ENCODE assay signal across 7 cellular contexts in the genomic region with DNA sequence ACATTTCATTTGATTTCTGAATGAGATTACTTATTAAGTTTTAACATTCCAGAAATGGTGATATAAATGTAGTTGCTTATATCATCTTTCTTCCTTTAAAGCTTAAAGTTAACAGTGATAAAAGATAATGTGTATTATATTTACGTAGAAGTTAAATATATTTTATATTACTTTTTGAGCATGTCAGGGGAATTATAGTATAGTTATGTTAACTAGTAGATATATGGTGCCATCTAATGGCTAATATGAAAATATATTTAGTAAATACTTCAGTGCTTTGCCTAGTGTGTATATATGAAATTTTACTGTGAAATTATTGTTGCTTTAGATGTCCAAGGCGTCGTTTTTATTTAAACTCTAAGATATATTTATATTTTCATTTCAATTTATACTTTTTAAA. TPM values are rescaled to one million over a fixed set of nuclear protein-coding genes. Genes with fewer than 3 reads are reported as not detected.
DNase-seq lines count a peak whose midpoint lies in the region; ATAC-seq and TF ChIP-seq lines count a peak whose summit lies in the region.

No MANE protein-coding gene starts in this region.

- H3K9me3 ChIP-seq in neural cell (ENCODE audit: low read length): no peaks in the 10 kb centered on the region

- no peak overlapping the region for H3K4me3 ChIP-seq in astrocyte of the spinal cord (ENCODE audit: low read depth, low read length)
- no peak overlapping the region for H3K4me3 ChIP-seq in neural cell (ENCODE audit: low read length)

- TF ChIP-seq CTCF in astrocyte of the spinal cord (IDR thresholded peaks at IDR 0.05; ENCODE audit: low read depth, low read length) (no peak), neural cell (IDR thresholded peaks at IDR 0.05; ENCODE audit: poor library complexity, severe bottlenecking) (peak; percentile 51)

- H3K27ac ChIP-seq in neural cell (ENCODE audit: low read length): no peak overlapping the region

- no peak overlapping the region for H3K9ac ChIP-seq in neural cell (ENCODE audit: low read length)

- TF ChIP-seq RAD21 in neural cell (conservative IDR thresholded peaks at IDR 0.05): peak; percentile 60

- ATAC-seq in HG02610 (IDR thresholded peaks at IDR 0.05; ENCODE audit: unreplicated experiment): no peak

- no peaks in the 10 kb centered on the region for H3K9me2 ChIP-seq in neural cell (ENCODE audit: insufficient read depth, low read length)

- no peaks in the 10 kb centered on the region for H3K36me3 ChIP-seq in neural cell (ENCODE audit: insufficient read depth, low read length)

- H3K27me3 ChIP-seq in neural cell (ENCODE audit: insufficient read depth, low read depth, low read length): no peaks in the 10 kb centered on the region

- H4K20me1 ChIP-seq in neural cell (ENCODE audit: insufficient read depth): no peaks in the 10 kb centered on the region

- no peak overlapping the region for H3K4me2 ChIP-seq in neural cell (ENCODE audit: low read length)

- no peaks in the 10 kb centered on the region for H3K79me2 ChIP-seq in neural cell (replicated peaks; ENCODE audit: insufficient read depth, low read length)

- no peaks in the 10 kb centered on the region for H3F3A ChIP-seq in neural cell (ENCODE audit: insufficient read depth, low read length, poor library complexity, severe bottlenecking)

- no peak for TF ChIP-seq EP300 in neural cell (conservative IDR thresholded peaks at IDR 0.05; ENCODE audit: poor library complexity, severe bottlenecking)

- H2AFZ ChIP-seq in neural cell (ENCODE audit: low read depth, low read length): no peak overlapping the region

- in situ Hi-C loops in astrocyte of the spinal cord (cut with HindIII; ENCODE audit: low sequenced_read_pairs): loop anchor here (25.0 kb wide), 1 partner anchor 127 kb away; no protein-coding TSS in a partner anchor

- DNase-seq in GF-D8 (lab: John Stamatoyannopoulos, UW): peak; percentile 4
- DNase-seq in NCI-H1048 (lab: John Stamatoyannopoulos, UW): peak; percentile 2
- peak; percentile 49 for DNase-seq in astrocyte of the spinal cord (ENCODE audit: low read depth, low spot score)
- DNase-seq in stimulated activated CD4-positive, alpha-beta T cell treated with anti-CD3 and anti-CD28 coated beads, Interleukin-2, amount 100 ng/mL, for 24 hours: no peak
- no peak for DNase-seq in HuH-7.5 (ENCODE audit: low spot score)

TF ChIP-seq in neural cell, 6 proteins besides CTCF, POLR2A, EP300 and RAD21:
- TF ChIP-seq, protein P1, sequence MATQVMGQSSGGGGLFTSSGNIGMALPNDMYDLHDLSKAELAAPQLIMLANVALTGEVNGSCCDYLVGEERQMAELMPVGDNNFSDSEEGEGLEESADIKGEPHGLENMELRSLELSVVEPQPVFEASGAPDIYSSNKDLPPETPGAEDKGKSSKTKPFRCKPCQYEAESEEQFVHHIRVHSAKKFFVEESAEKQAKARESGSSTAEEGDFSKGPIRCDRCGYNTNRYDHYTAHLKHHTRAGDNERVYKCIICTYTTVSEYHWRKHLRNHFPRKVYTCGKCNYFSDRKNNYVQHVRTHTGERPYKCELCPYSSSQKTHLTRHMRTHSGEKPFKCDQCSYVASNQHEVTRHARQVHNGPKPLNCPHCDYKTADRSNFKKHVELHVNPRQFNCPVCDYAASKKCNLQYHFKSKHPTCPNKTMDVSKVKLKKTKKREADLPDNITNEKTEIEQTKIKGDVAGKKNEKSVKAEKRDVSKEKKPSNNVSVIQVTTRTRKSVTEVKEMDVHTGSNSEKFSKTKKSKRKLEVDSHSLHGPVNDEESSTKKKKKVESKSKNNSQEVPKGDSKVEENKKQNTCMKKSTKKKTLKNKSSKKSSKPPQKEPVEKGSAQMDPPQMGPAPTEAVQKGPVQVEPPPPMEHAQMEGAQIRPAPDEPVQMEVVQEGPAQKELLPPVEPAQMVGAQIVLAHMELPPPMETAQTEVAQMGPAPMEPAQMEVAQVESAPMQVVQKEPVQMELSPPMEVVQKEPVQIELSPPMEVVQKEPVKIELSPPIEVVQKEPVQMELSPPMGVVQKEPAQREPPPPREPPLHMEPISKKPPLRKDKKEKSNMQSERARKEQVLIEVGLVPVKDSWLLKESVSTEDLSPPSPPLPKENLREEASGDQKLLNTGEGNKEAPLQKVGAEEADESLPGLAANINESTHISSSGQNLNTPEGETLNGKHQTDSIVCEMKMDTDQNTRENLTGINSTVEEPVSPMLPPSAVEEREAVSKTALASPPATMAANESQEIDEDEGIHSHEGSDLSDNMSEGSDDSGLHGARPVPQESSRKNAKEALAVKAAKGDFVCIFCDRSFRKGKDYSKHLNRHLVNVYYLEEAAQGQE (IDR thresholded peaks at IDR 0.05; ENCODE audit: borderline replicate concordance): no peak
- no peak for TF ChIP-seq POLR2AphosphoS5 (IDR thresholded peaks at IDR 0.05)
- no peak for TF ChIP-seq EZH2 (IDR thresholded peaks at IDR 0.05; ENCODE audit: borderline replicate concordance, insufficient read depth, low read length, poor library complexity, severe bottlenecking)
- TF ChIP-seq TAF1 (IDR thresholded peaks at IDR 0.05; ENCODE audit: low read depth): no peak
- no peak for TF ChIP-seq MXI1 (conservative IDR thresholded peaks at IDR 0.05; ENCODE audit: poor library complexity, severe bottlenecking)
- peak; percentile 55 for TF ChIP-seq SMC3 (conservative IDR thresholded peaks at IDR 0.05; ENCODE audit: poor library complexity)

RNA-seq across cellular contexts. Expression of gene SYT14, which starts 51.5 kb away (rescaled TPM):
- 20.1 and 21.9 TPM in 2 replicates for polyA plus RNA-seq in neural cell
- 96.2 and 114 TPM in 2 replicates for polyA minus RNA-seq in neural cell

Comparison
In these comparisons a context has a peak if more than half of its experiments do, and no peak if none do; other contexts are left out.
1. DNase-seq: peak in GF-D8 (single experiment), NCI-H1048 (single experiment) and astrocyte of the spinal cord (single experiment); none in stimulated activated CD4-positive, alpha-beta T cell treated with anti-CD3 and anti-CD28 coated beads, Interleukin-2, amount 100 ng/mL, for 24 hours (0 of 2) and HuH-7.5 (single experiment).